Comparison of ENCODE assay signal across 11 cellular contexts in genomic region chr14:64715146-64715627, GRCh38. TPM values are rescaled to one million over a fixed set of nuclear protein-coding genes. Genes with fewer than 3 reads are reported as not detected.
A peak's percentile ranks its signal among the peaks of the same experiment; 100 is the strongest.
DNase-seq lines count a peak whose midpoint lies in the region; ATAC-seq and TF ChIP-seq lines count a peak whose summit lies in the region.
"Had no signal": no experiment of that assay in that cellular context is flagged by ENCODE, and none has a peak within 500 bp of the region (broad histone marks: within the 10 kb centered on the region; RNA-seq: fewer than 3 reads in every experiment).

No MANE protein-coding gene starts in this region.

- peaks cover 40% of the 10 kb centered on the region for H3K36me3 Mint-ChIP-seq in osteocyte (ENCODE audit: unreplicated experiment)

- no peak overlapping the region for H3K4me3 Mint-ChIP-seq in osteocyte (ENCODE audit: unreplicated experiment)
- H3K4me3 Mint-ChIP-seq: activated naive CD8-positive, alpha-beta T cell treated with anti-CD3 and anti-CD28 coated beads, Interleukin-2, amount 50 U/mL, for 24 hours had no signal

- ATAC-seq in foreskin keratinocyte = no peak
- ATAC-seq in aorta (ENCODE audit: low FRiP score) = no peak
- ATAC-seq: activated naive CD8-positive, alpha-beta T cell treated with anti-CD3 and anti-CD28 coated beads, Interleukin-2, amount 50 U/mL, for 24 hours had no signal

- WGBS in aorta, 2 donors = 13 to 16% methylated on average over 4 of the region's 4 CpGs

- peaks cover 24% of the 10 kb centered on the region for H3K9me3 Mint-ChIP-seq in osteocyte (ENCODE audit: unreplicated experiment)

- no peaks in the 10 kb centered on the region for H3K27me3 ChIP-seq in left ventricle myocardium inferior (ENCODE audit: low read depth)
- H3K27me3 ChIP-seq in foreskin keratinocyte = no peaks in the 10 kb centered on the region
- H3K27me3 ChIP-seq in aorta (ENCODE audit: control insufficient read depth in 1 of 2, insufficient read depth in 2 of 2, low read length in 1 of 2) = no peaks in the 10 kb centered on the region

- H3K4me1 ChIP-seq in left ventricle myocardium inferior (peaks cover 69% of the 10 kb centered on the region), foreskin keratinocyte (peaks cover 49% of the 10 kb centered on the region), aorta (ENCODE audit: control insufficient read depth in 1 of 2, insufficient read depth in 2 of 2, low read length in 2 of 2) (peaks cover 8 to 27% of the 10 kb centered on the region in 2 donors)

- H3K27ac ChIP-seq in left ventricle myocardium inferior (replicated peaks) (peak overlapping the region; percentile 60), foreskin keratinocyte (peak overlapping the region; percentile 77), aorta (ENCODE audit: low read depth in 1 of 2, low read length in 2 of 2) (peak overlapping the region; percentile 46 to 50)

- peaks cover 55% of the 10 kb centered on the region for H3K4me1 Mint-ChIP-seq in osteocyte (ENCODE audit: unreplicated experiment)

- H3K27ac Mint-ChIP-seq in osteocyte (ENCODE audit: unreplicated experiment) = peak overlapping the region; percentile 84
- H3K27ac Mint-ChIP-seq: activated naive CD8-positive, alpha-beta T cell treated with anti-CD3 and anti-CD28 coated beads, Interleukin-2, amount 50 U/mL, for 24 hours had no signal

- no peak for DNase-seq in left ventricle myocardium inferior
- no peak for DNase-seq in cardiac septum (ENCODE audit: low spot score)
- DNase-seq in foreskin keratinocyte = peak in 1 of 2 donors; percentile 7
- no peak for DNase-seq in osteocyte (ENCODE audit: extremely low spot score, unreplicated experiment)
- no peak for DNase-seq in aorta
- DNase-seq in COLO829 (ENCODE audit: low spot score) = no peak
- no peak for DNase-seq in iPS-NIHi11 (ENCODE audit: low spot score)
- DNase-seq in dermis blood vessel endothelial cell = no peak
- DNase-seq: activated naive CD8-positive, alpha-beta T cell treated with anti-CD3 and anti-CD28 coated beads, Interleukin-2, amount 50 U/mL, for 24 hours; RPMI8226; stimulated activated CD4-positive, alpha-beta T cell treated with anti-CD3 and anti-CD28 coated beads, Interleukin-4, amount 100 ng/mL, for 1 hour had no signal

- TF ChIP-seq CTCF in left ventricle myocardium inferior (IDR thresholded peaks at IDR 0.05; ENCODE audit: borderline replicate concordance) (no peak), foreskin keratinocyte (conservative IDR thresholded peaks at IDR 0.05) (no peak), osteocyte (IDR thresholded peaks at IDR 0.05) (no peak)

- intact Hi-C loops in left ventricle myocardium inferior (cut with micrococcal nuclease) = no loop called here
- intact Hi-C loops in cardiac septum (cut with DNase I) = no loop called here
- intact Hi-C loops in aorta (cut with DNase I) = no loop called here

- no peaks in the 10 kb centered on the region for H3K27me3 Mint-ChIP-seq in osteocyte (ENCODE audit: unreplicated experiment)

- no peaks in the 10 kb centered on the region for H3K36me3 ChIP-seq in left ventricle myocardium inferior
- H3K36me3 ChIP-seq in aorta (ENCODE audit: control insufficient read depth in 1 of 2, insufficient read depth in 2 of 2, low read length in 1 of 2) = no peaks in the 10 kb centered on the region

- H3K9me3 ChIP-seq in left ventricle myocardium inferior (replicated peaks) (peaks cover 22% of the 10 kb centered on the region), aorta (ENCODE audit: control insufficient read depth, low read length) (no peaks in the 10 kb centered on the region)

- H3K4me3 ChIP-seq in left ventricle myocardium inferior = peak overlapping the region; percentile 59
- H3K4me3 ChIP-seq in aorta (ENCODE audit: low read length in 2 of 2) = no peak overlapping the region

RNA-seq across cellular contexts. Expression of gene PLEKHG3, which starts 11.0 kb away (rescaled TPM):
- total RNA-seq in left ventricle myocardium inferior = 16.5 TPM
- 22.5 TPM for total RNA-seq in cardiac septum
- 84.7 and 99.7 TPM in 2 replicates for total RNA-seq in foreskin keratinocyte
- 41.3 and 47.0 TPM in 2 replicates for polyA plus RNA-seq in foreskin keratinocyte
- 96.3 and 98.3 TPM in 2 replicates for total RNA-seq in osteocyte
- 10 to 100 TPM; 46.5 to 82.9 TPM for total RNA-seq in aorta
- 10 to 100 TPM; 10.9 to 49.8 TPM for polyA plus RNA-seq in aorta
- total RNA-seq in dermis blood vessel endothelial cell = 9.2 and 9.4 TPM in 2 replicates
